Comparison of ENCODE assay signal across 1 cellular context in genomic region chr15:68272797-68273271, GRCh38.
A peak's percentile ranks its signal among the peaks of the same experiment; 100 is the strongest.
TF ChIP-seq lines count a peak whose summit lies in the region.

No MANE protein-coding gene starts in this region.

TF ChIP-seq in HepG2, 621 proteins besides CTCF, POLR2A, EP300 and RAD21:
- TF ChIP-seq ZNF780A (CRISPR knock-in tag; IDR thresholded peaks at IDR 0.05) (no peak), ZFX (CRISPR knock-in tag; IDR thresholded peaks at IDR 0.05; ENCODE audit: low read depth) (no peak), ZNF652 (CRISPR knock-in tag; IDR thresholded peaks at IDR 0.05; ENCODE audit: borderline replicate concordance, low read depth) (peak; percentile 39; the same call in 1 of the 2 replicates)
